In genomic region chr11:48000432-48000831, GRCh38 we compare ENCODE assay signal across 1 cellular context.
TF ChIP-seq lines count a peak whose summit lies in the region.

No MANE protein-coding gene starts in this region.

TF ChIP-seq in H1, 55 proteins besides CTCF, POLR2A, EP300 and RAD21 (continued from another document):
- TF ChIP-seq, protein P1, sequence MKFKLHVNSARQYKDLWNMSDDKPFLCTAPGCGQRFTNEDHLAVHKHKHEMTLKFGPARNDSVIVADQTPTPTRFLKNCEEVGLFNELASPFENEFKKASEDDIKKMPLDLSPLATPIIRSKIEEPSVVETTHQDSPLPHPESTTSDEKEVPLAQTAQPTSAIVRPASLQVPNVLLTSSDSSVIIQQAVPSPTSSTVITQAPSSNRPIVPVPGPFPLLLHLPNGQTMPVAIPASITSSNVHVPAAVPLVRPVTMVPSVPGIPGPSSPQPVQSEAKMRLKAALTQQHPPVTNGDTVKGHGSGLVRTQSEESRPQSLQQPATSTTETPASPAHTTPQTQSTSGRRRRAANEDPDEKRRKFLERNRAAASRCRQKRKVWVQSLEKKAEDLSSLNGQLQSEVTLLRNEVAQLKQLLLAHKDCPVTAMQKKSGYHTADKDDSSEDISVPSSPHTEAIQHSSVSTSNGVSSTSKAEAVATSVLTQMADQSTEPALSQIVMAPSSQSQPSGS (IDR thresholded peaks at IDR 0.05; ENCODE audit: low read length), result no peak
- TF ChIP-seq NRF1 (IDR thresholded peaks at IDR 0.05; ENCODE audit: low read depth, low read length) (no peak), BCL11A (IDR thresholded peaks at IDR 0.05; ENCODE audit: low read depth in 2 of 2, low read length in 2 of 2) (no peak), JUN (IDR thresholded peaks at IDR 0.05; ENCODE audit: low read depth, low read length) (no peak), SRF (IDR thresholded peaks at IDR 0.05; ENCODE audit: low read depth, low read length) (no peak), RBBP5 (IDR thresholded peaks at IDR 0.05; ENCODE audit: borderline replicate concordance, low read depth, low read length) (no peak), ASH2L (IDR thresholded peaks at IDR 0.05; ENCODE audit: low read length) (no peak), MAFK (IDR thresholded peaks at IDR 0.05; ENCODE audit: low read depth, low read length) (no peak), HDAC6 (IDR thresholded peaks at IDR 0.05; ENCODE audit: low read depth, low read length) (no peak), TEAD4 (IDR thresholded peaks at IDR 0.05; ENCODE audit: low read depth, low read length) (no peak), RXRA (IDR thresholded peaks at IDR 0.05; ENCODE audit: insufficient read depth, low read depth, low read length) (no peak)
